Comparison of ENCODE assay signal across 8 cellular contexts in genomic region chr2:101151141-101151858, GRCh38. TPM values are rescaled to one million over a fixed set of nuclear protein-coding genes. Genes with fewer than 3 reads are reported as not detected.
DNase-seq lines count a peak whose midpoint lies in the region; ATAC-seq and TF ChIP-seq lines count a peak whose summit lies in the region.

TSS of gene TBC1D8 (minus strand) at chr2:101151382. CDS start at chr2:101151253, 129 bp downstream.

- H3K9me3 ChIP-seq in neutrophil, result no peaks in the 10 kb centered on the region
- H3K9me3 ChIP-seq in subcutaneous abdominal adipose tissue (ENCODE audit: control insufficient read depth in 5 of 5, low read length in 5 of 5), result no peaks in the 10 kb centered on the region

- H3K36me3 ChIP-seq in neutrophil (no peaks in the 10 kb centered on the region), subcutaneous abdominal adipose tissue (ENCODE audit: control insufficient read depth in 5 of 5, insufficient read depth in 5 of 5, low read length in 5 of 5) (no peaks in the 10 kb centered on the region)

- DNase-seq in DMS153 (lab: John Stamatoyannopoulos, UW) (peak; percentile 77), KG1 (lab: John Stamatoyannopoulos, UW) (peak; percentile 49), SK-MEL-5 (ENCODE audit: low read depth, low spot score) (peak; percentile 79), germinal center (ENCODE audit: low spot score) (peak; percentile 88)

- no peaks in the 10 kb centered on the region for H3K36me3 Mint-ChIP-seq in activated naive CD4-positive, alpha-beta T cell treated with anti-CD3 and anti-CD28 coated beads, Interleukin-2, amount 50 U/mL, for 24 hours

- peak within 1 kb of the TSS; percentile 87 for H3K4me3 Mint-ChIP-seq in activated naive CD4-positive, alpha-beta T cell treated with anti-CD3 and anti-CD28 coated beads, Interleukin-2, amount 50 U/mL, for 24 hours

- peaks cover 29% of the 10 kb centered on the region for H3K4me1 Mint-ChIP-seq in activated naive CD4-positive, alpha-beta T cell treated with anti-CD3 and anti-CD28 coated beads, Interleukin-2, amount 50 U/mL, for 24 hours

- no peak for TF ChIP-seq CTCF in neutrophil (IDR thresholded peaks at IDR 0.05)

- in situ Hi-C loops in SK-MEL-5 (cut with HindIII; ENCODE audit: low pct_unique_long_range_greater_than_20kb, low sequenced_read_pairs), result no loop called here

- ATAC-seq in GM21576 (IDR thresholded peaks at IDR 0.05; ENCODE audit: unreplicated experiment), result peak; percentile 71

- H3K4me1 ChIP-seq in neutrophil (ENCODE audit: control insufficient read depth in 1 of 2, insufficient read depth in 1 of 2, low read depth in 1 of 2, low read length in 1 of 2) (peaks cover 34 to 51% of the 10 kb centered on the region in 2 experiments), subcutaneous abdominal adipose tissue (ENCODE audit: control insufficient read depth in 5 of 5, insufficient read depth in 5 of 5, low read length in 5 of 5) (peaks cover 6 to 40% (median 28%) of the 10 kb centered on the region in 5 donors)

- peak within 1 kb of the TSS in 4 of 5 donors; percentile 26 to 76 (median 70) for H3K9ac ChIP-seq in subcutaneous abdominal adipose tissue (ENCODE audit: low read length in 5 of 5)

- no peaks in the 10 kb centered on the region for H3K9me3 Mint-ChIP-seq in activated naive CD4-positive, alpha-beta T cell treated with anti-CD3 and anti-CD28 coated beads, Interleukin-2, amount 50 U/mL, for 24 hours

- H3K27me3 ChIP-seq in neutrophil, result peaks cover 39% of the 10 kb centered on the region
- H3K27me3 ChIP-seq in subcutaneous abdominal adipose tissue (ENCODE audit: control insufficient read depth in 5 of 5, insufficient read depth in 4 of 5, low read length in 5 of 5), result no peaks in the 10 kb centered on the region

- H3K4me3 ChIP-seq in neutrophil (ENCODE audit: low read depth in 1 of 2, low read length in 1 of 2) (peak within 1 kb of the TSS; percentile 73 to 79), subcutaneous abdominal adipose tissue (ENCODE audit: low read depth in 1 of 5, low read length in 5 of 5) (peak within 1 kb of the TSS; percentile 70 to 77 (median 75))

- H3K27ac Mint-ChIP-seq in activated naive CD4-positive, alpha-beta T cell treated with anti-CD3 and anti-CD28 coated beads, Interleukin-2, amount 50 U/mL, for 24 hours, result no peak within 1 kb of the TSS

- H3K27me3 Mint-ChIP-seq in activated naive CD4-positive, alpha-beta T cell treated with anti-CD3 and anti-CD28 coated beads, Interleukin-2, amount 50 U/mL, for 24 hours, result no peaks in the 10 kb centered on the region

- H3K27ac ChIP-seq in neutrophil (peak within 1 kb of the TSS; percentile 59), subcutaneous abdominal adipose tissue (ENCODE audit: low read depth, low read length) (peak within 1 kb of the TSS; percentile 80)

RNA-seq across cellular contexts. Expression of gene TBC1D8, which starts in this region (rescaled TPM):
- total RNA-seq in SK-MEL-5 (2014; rRNA removed; shearing (Covaris generic)), result 16.2 and 16.9 TPM in 2 replicates
- 22.4 and 33.0 TPM in 2 replicates for polyA plus RNA-seq in SK-MEL-5 (2015; cell fraction: cytosol; rRNA removed)
- polyA plus RNA-seq in SK-MEL-5 (2015; cell fraction: nucleus; rRNA removed), result 128 and 212 TPM in 2 replicates

Comparison
In these comparisons a context has a peak if more than half of its experiments do, and no peak if none do; other contexts are left out.
1. Peak in every context shown above with its lines: DNase-seq, ATAC-seq, H3K4me3 ChIP-seq and H3K27ac ChIP-seq.